7 cellular contexts compared by ENCODE assay signal in genomic region chr6:33425668-33426577, GRCh38. TPM values are rescaled to one million over a fixed set of nuclear protein-coding genes. Genes with fewer than 3 reads are reported as not detected.
DNase-seq lines count a peak whose midpoint lies in the region; ATAC-seq and TF ChIP-seq lines count a peak whose summit lies in the region.

No MANE protein-coding gene starts in this region.

- H3K4me1 ChIP-seq in OCI-LY3 (ENCODE audit: low read length) = peaks cover 32% of the 10 kb centered on the region

- TF ChIP-seq CTCF in GM12874 (IDR thresholded peaks at IDR 0.05; ENCODE audit: insufficient read depth, low read depth, low read length) (peak; percentile 71), OCI-LY3 (IDR thresholded peaks at IDR 0.05; ENCODE audit: low read depth, low read length) (peak; percentile 44), epithelial cell of esophagus (IDR thresholded peaks at IDR 0.05; ENCODE audit: insufficient read depth, low read depth, low read length, missing control alignments) (peak; percentile 62)

- H3K36me3 ChIP-seq in OCI-LY3 (replicated peaks; ENCODE audit: low read depth, low read length) = no peaks in the 10 kb centered on the region

- H3K9ac ChIP-seq in OCI-LY3 (ENCODE audit: low read length) = peak overlapping the region; percentile 99

- H3K79me2 ChIP-seq in OCI-LY3 (ENCODE audit: low read length) = no peaks in the 10 kb centered on the region

- peak overlapping the region; percentile 94 for H3K4me2 ChIP-seq in OCI-LY3 (ENCODE audit: low read length)

- peak overlapping the region; percentile 83; the same call in 1 of the 2 replicates for H2AFZ ChIP-seq in OCI-LY3 (ENCODE audit: low read depth, low read length)

- H3K4me3 ChIP-seq in OCI-LY3 (ENCODE audit: low read length) = peak overlapping the region; percentile 100
- H3K4me3 ChIP-seq in epithelial cell of esophagus (ENCODE audit: low read length) = peak overlapping the region; percentile 78

- H3K9me3 ChIP-seq in OCI-LY3 (ENCODE audit: insufficient read depth, low read length) = no peaks in the 10 kb centered on the region

- H4K20me1 ChIP-seq in OCI-LY3 (ENCODE audit: insufficient read depth, low read length) = no peaks in the 10 kb centered on the region

- H3K27ac ChIP-seq in OCI-LY3 (ENCODE audit: low read length) = peak overlapping the region; percentile 74

- ATAC-seq in HG03521 (IDR thresholded peaks at IDR 0.05; ENCODE audit: unreplicated experiment) = peak; percentile 37

- H3K27me3 ChIP-seq in OCI-LY3 (ENCODE audit: low read depth, low read length) = 0 out of 2 replicates have a peak, but pooled peaks cover 2% of the 10 kb centered on the region

- peak; percentile 75 for DNase-seq in activated T-cell treated with anti-CD3 and anti-CD28 coated beads for 4 hours
- DNase-seq in epithelial cell of esophagus (ENCODE audit: low read depth) = peak; percentile 86
- peak; percentile 80 for DNase-seq in mucosa of gallbladder (ENCODE audit: low spot score)
- DNase-seq in stimulated activated CD8-positive, alpha-beta memory T cell treated with anti-CD3 and anti-CD28 coated beads, Interleukin-4, amount 100 ng/mL, for 4 hours (ENCODE audit: low read depth in 2 of 2, low spot score in 1 of 2) = peak; percentile 62 to 70

RNA-seq across cellular contexts. Expression of gene SYNGAP1, which starts 6.1 kb away (rescaled TPM):
- 31.0 TPM for total RNA-seq in mucosa of gallbladder

RNA-seq across cellular contexts. Expression of gene CUTA, which starts 8.0 kb away (rescaled TPM):
- 238 TPM for total RNA-seq in mucosa of gallbladder

RNA-seq across cellular contexts. Expression of gene PHF1, which starts 15.1 kb away (rescaled TPM):
- total RNA-seq in mucosa of gallbladder = 82.3 TPM

RNA-seq across cellular contexts. Expression of gene ZBTB9, which starts 28.5 kb away (rescaled TPM):
- 8.0 TPM for total RNA-seq in mucosa of gallbladder

RNA-seq across cellular contexts. Expression of gene KIFC1, which starts 34.3 kb away (rescaled TPM):
- 2.1 TPM for total RNA-seq in mucosa of gallbladder

Comparison
In these comparisons a context has a peak if more than half of its experiments do, and no peak if none do; other contexts are left out.
1. Peak in every context shown above with its lines: DNase-seq, ATAC-seq, H3K4me3 ChIP-seq and H3K27ac ChIP-seq.